10 cellular contexts compared by ENCODE assay signal in the genomic region with DNA sequence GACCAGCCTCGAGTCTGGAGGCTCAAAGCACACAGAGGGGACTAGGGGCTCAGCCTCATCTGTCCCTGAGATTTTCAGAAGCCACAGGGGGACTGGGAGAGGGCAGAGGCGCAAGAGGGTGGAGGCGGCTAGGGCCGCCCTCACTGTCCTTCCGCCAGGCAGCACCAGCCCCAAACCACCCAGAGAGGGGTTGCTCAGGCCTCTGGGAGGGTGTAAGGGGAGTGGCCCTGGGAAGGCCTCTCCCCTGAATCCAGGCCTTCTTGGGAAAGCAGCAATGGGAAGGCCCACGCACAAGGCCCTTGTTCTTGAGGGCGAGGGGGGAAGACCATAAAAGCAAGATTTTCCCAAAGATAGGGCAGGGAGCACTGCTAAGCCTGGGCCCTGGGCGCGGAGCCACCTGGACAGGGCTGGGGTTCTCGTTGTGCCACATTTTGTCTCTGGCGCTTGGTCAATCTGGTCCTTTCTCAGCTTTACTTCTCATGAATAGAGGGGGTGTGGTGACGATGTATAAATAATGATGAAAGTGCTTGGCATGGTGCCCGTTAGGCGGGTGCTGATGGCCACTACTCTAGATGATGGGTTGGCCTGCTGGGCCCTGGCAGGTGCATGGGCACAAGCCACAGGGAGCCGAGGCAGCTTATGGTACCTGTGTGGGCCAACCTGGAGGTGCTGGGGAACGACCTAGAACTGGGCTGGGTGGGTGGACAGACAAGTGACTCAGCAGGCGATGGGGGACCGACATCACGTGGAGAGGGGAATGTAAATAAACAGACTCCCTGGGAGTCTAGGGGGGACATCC. TPM values are rescaled to one million over a fixed set of nuclear protein-coding genes. Genes with fewer than 3 reads are reported as not detected.
DNase-seq lines count a peak whose midpoint lies in the region; ATAC-seq lines count a peak whose summit lies in the region.
"Had no signal": no experiment of that assay in that cellular context is flagged by ENCODE, and none has a peak within 500 bp of the region (broad histone marks: within the 10 kb centered on the region; RNA-seq: fewer than 3 reads in every experiment).

No MANE protein-coding gene starts in this region.

- H3K36me3 Mint-ChIP-seq in activated CD4-positive, alpha-beta T cell treated with anti-CD3 and anti-CD28 coated beads, Interleukin-2, amount 10 ng/mL, durations not matched to agents 24 days and 14 days (ENCODE audit: low read depth): peaks cover 29% of the 10 kb centered on the region
- peaks cover 80% of the 10 kb centered on the region for H3K36me3 Mint-ChIP-seq in stimulated activated effector memory CD8-positive, alpha-beta T cell treated with anti-CD3 and anti-CD28 coated beads, Interleukin-12 subunit alpha, Interleukin-12 subunit beta, amount 100 ng/mL, for 72 hours

- intact Hi-C loops in activated CD4-positive, alpha-beta T cell treated with anti-CD3 and anti-CD28 coated beads, Interleukin-2, amount 10 ng/mL, durations not matched to agents 24 days and 14 days (cut with micrococcal nuclease): loop anchor here (5.0 to 10.0 kb wide), 2 partner anchors 240 to 437 kb away; a partner anchor contains a TSS

- ATAC-seq in stimulated activated effector memory CD8-positive, alpha-beta T cell treated with anti-CD3 and anti-CD28 coated beads, Interleukin-12 subunit alpha, Interleukin-12 subunit beta, amount 100 ng/mL, for 72 hours: no peak
- ATAC-seq in GM21825 (IDR thresholded peaks at IDR 0.05; ENCODE audit: unreplicated experiment): no peak
- ATAC-seq in GM18861 (IDR thresholded peaks at IDR 0.05; ENCODE audit: unreplicated experiment): no peak

- DNase-seq in activated CD4-positive, alpha-beta T cell treated with anti-CD3 and anti-CD28 coated beads, Interleukin-2, amount 10 ng/mL, durations not matched to agents 24 days and 14 days: peak; percentile 57
- no peak for DNase-seq in activated CD4-positive, alpha-beta T cell treated with anti-CD3 and anti-CD28 coated beads, Interleukin-2, amount 50 U/mL, for 48 hours
- peak; percentile 93 for DNase-seq in NCI-H2196 (lab: John Stamatoyannopoulos, UW; ENCODE audit: unreplicated experiment)
- DNase-seq in cerebellar cortex (ENCODE audit: low spot score): peak; percentile 98
- no peak for DNase-seq in stimulated activated effector memory CD8-positive, alpha-beta T cell treated with anti-CD3 and anti-CD28 coated beads, Interleukin-12 subunit alpha, Interleukin-12 subunit beta, amount 100 ng/mL, for 72 hours (ENCODE audit: low spot score in 2 of 2)
- DNase-seq in AG20443 (ENCODE audit: low spot score): no peak

- H3K4me3 Mint-ChIP-seq in activated CD4-positive, alpha-beta T cell treated with anti-CD3 and anti-CD28 coated beads, Interleukin-2, amount 10 ng/mL, durations not matched to agents 24 days and 14 days: no peak overlapping the region
- no peak overlapping the region for H3K4me3 Mint-ChIP-seq in stimulated activated effector memory CD8-positive, alpha-beta T cell treated with anti-CD3 and anti-CD28 coated beads, Interleukin-12 subunit alpha, Interleukin-12 subunit beta, amount 100 ng/mL, for 72 hours
- H3K4me3 Mint-ChIP-seq: activated naive CD4-positive, alpha-beta T cell treated with anti-CD3 and anti-CD28 coated beads, Interleukin-2, amount 50 U/mL, for 24 hours; T-helper 1 cell treated with Interleukin-12 subunit alpha and Interleukin-12 subunit beta and Interleukin-4 antibody, amounts not matched to agents 30 μg/mL and 1 μg/mL, for 36 hours had no signal

- H3K27me3 Mint-ChIP-seq in activated CD4-positive, alpha-beta T cell treated with anti-CD3 and anti-CD28 coated beads, Interleukin-2, amount 10 ng/mL, durations not matched to agents 24 days and 14 days: no peaks in the 10 kb centered on the region
- H3K27me3 Mint-ChIP-seq: activated naive CD4-positive, alpha-beta T cell treated with anti-CD3 and anti-CD28 coated beads, Interleukin-2, amount 50 U/mL, for 24 hours had no signal

- peaks cover 42% of the 10 kb centered on the region for H3K4me1 Mint-ChIP-seq in activated CD4-positive, alpha-beta T cell treated with anti-CD3 and anti-CD28 coated beads, Interleukin-2, amount 10 ng/mL, durations not matched to agents 24 days and 14 days
- H3K4me1 Mint-ChIP-seq in stimulated activated effector memory CD8-positive, alpha-beta T cell treated with anti-CD3 and anti-CD28 coated beads, Interleukin-12 subunit alpha, Interleukin-12 subunit beta, amount 100 ng/mL, for 72 hours: peaks cover 47% of the 10 kb centered on the region

- no peaks in the 10 kb centered on the region for H3K9me3 Mint-ChIP-seq in activated CD4-positive, alpha-beta T cell treated with anti-CD3 and anti-CD28 coated beads, Interleukin-2, amount 10 ng/mL, durations not matched to agents 24 days and 14 days
- no peaks in the 10 kb centered on the region for H3K9me3 Mint-ChIP-seq in stimulated activated effector memory CD8-positive, alpha-beta T cell treated with anti-CD3 and anti-CD28 coated beads, Interleukin-12 subunit alpha, Interleukin-12 subunit beta, amount 100 ng/mL, for 72 hours
- H3K9me3 Mint-ChIP-seq: activated naive CD4-positive, alpha-beta T cell treated with anti-CD3 and anti-CD28 coated beads, Interleukin-2, amount 50 U/mL, for 24 hours; T-helper 1 cell treated with Interleukin-12 subunit alpha and Interleukin-12 subunit beta and Interleukin-4 antibody, amounts not matched to agents 30 μg/mL and 1 μg/mL, for 36 hours had no signal

- no peak overlapping the region for H3K27ac Mint-ChIP-seq in activated CD4-positive, alpha-beta T cell treated with anti-CD3 and anti-CD28 coated beads, Interleukin-2, amount 10 ng/mL, durations not matched to agents 24 days and 14 days
- peak overlapping the region; percentile 82 for H3K27ac Mint-ChIP-seq in stimulated activated effector memory CD8-positive, alpha-beta T cell treated with anti-CD3 and anti-CD28 coated beads, Interleukin-12 subunit alpha, Interleukin-12 subunit beta, amount 100 ng/mL, for 72 hours
- H3K27ac Mint-ChIP-seq: T-helper 1 cell treated with Interleukin-12 subunit alpha and Interleukin-12 subunit beta and Interleukin-4 antibody, amounts not matched to agents 30 μg/mL and 1 μg/mL, for 36 hours had no signal

RNA-seq across cellular contexts. Expression of a gene that starts 4.8 kb away (rescaled TPM):
- 34.4 and 37.5 TPM in 2 replicates for total RNA-seq in activated CD4-positive, alpha-beta T cell treated with anti-CD3 and anti-CD28 coated beads, Interleukin-2, amount 10 ng/mL, durations not matched to agents 24 days and 14 days

RNA-seq across cellular contexts. Expression of a gene that starts 4.9 kb away (rescaled TPM):
- 26.0 and 26.9 TPM in 2 replicates for total RNA-seq in activated CD4-positive, alpha-beta T cell treated with anti-CD3 and anti-CD28 coated beads, Interleukin-2, amount 10 ng/mL, durations not matched to agents 24 days and 14 days

RNA-seq across cellular contexts. Expression of a gene that starts 6.3 kb away (rescaled TPM):
- total RNA-seq in activated CD4-positive, alpha-beta T cell treated with anti-CD3 and anti-CD28 coated beads, Interleukin-2, amount 10 ng/mL, durations not matched to agents 24 days and 14 days: 79.5 and 81.3 TPM in 2 replicates

RNA-seq across cellular contexts. Expression of a gene that starts 18.4 kb away (rescaled TPM):
- 48.1 and 49.5 TPM in 2 replicates for total RNA-seq in activated CD4-positive, alpha-beta T cell treated with anti-CD3 and anti-CD28 coated beads, Interleukin-2, amount 10 ng/mL, durations not matched to agents 24 days and 14 days

Comparison
In these comparisons a context has a peak if more than half of its experiments do, and no peak if none do; other contexts are left out.
1. DNase-seq: peak in activated CD4-positive, alpha-beta T cell treated with anti-CD3 and anti-CD28 coated beads, Interleukin-2, amount 10 ng/mL, durations not matched to agents 24 days and 14 days (single experiment), NCI-H2196 (single experiment) and cerebellar cortex (single experiment); none in activated CD4-positive, alpha-beta T cell treated with anti-CD3 and anti-CD28 coated beads, Interleukin-2, amount 50 U/mL, for 48 hours (0 of 2), stimulated activated effector memory CD8-positive, alpha-beta T cell treated with anti-CD3 and anti-CD28 coated beads, Interleukin-12 subunit alpha, Interleukin-12 subunit beta, amount 100 ng/mL, for 72 hours (0 of 2) and AG20443 (single experiment).